Comparison of ENCODE assay signal across 19 cellular contexts in genomic region chr11:76212086-76213035, GRCh38. TPM values are rescaled to one million over a fixed set of nuclear protein-coding genes. Genes with fewer than 3 reads are reported as not detected.
DNase-seq lines count a peak whose midpoint lies in the region; ATAC-seq and TF ChIP-seq lines count a peak whose summit lies in the region.
"Had no signal": no experiment of that assay in that cellular context is flagged by ENCODE, and none has a peak within 500 bp of the region (broad histone marks: within the 10 kb centered on the region; RNA-seq: fewer than 3 reads in every experiment).

No MANE protein-coding gene starts in this region.

- H3K36me3 ChIP-seq in left ventricle myocardium inferior, result no peaks in the 10 kb centered on the region
- H3K36me3 ChIP-seq in neural progenitor cell, result no peaks in the 10 kb centered on the region
- H3K36me3 ChIP-seq: HAP-1 had no signal

- peak; percentile 30 for DNase-seq in Right ventricle myocardium inferior (ENCODE audit: missing footprints)
- no peak for DNase-seq in left ventricle myocardium inferior
- DNase-seq in DMS53 treated with DMSO at 0.1 percent for 48 hours (lab: John Stamatoyannopoulos, UW; ENCODE audit: unreplicated experiment), result peak; percentile 31
- no peak for DNase-seq in neural progenitor cell (ENCODE audit: low spot score)
- no peak for DNase-seq in anterior cingulate cortex (lab: John Stamatoyannopoulos, UW)
- DNase-seq in HCEC 1CT, result no peak
- no peak for DNase-seq in mesenteric fat pad (ENCODE audit: low spot score)
- DNase-seq: AML-193; CD4-positive, CD25-positive, alpha-beta regulatory T cell; IMR-90; MV-4-11; NCI-H146; NCI-H2107; NCI-H345; NCI-H526 treated with DMSO at 0.1 percent for 48 hours; SHP77 had no signal

- H3K9me3 ChIP-seq in left ventricle myocardium inferior (replicated peaks), result no peaks in the 10 kb centered on the region
- H3K9me3 ChIP-seq in neural progenitor cell (ENCODE audit: low read depth), result no peaks in the 10 kb centered on the region
- H3K9me3 ChIP-seq: HAP-1 had no signal

- peaks cover 12% of the 10 kb centered on the region for H3K27me3 Mint-ChIP-seq in activated T-helper 17 cell treated with anti-CD3 and anti-CD28 coated beads, Interleukin-2, amount 50 U/mL, for 72 hours
- peaks cover 39% of the 10 kb centered on the region for H3K27me3 Mint-ChIP-seq in neural progenitor cell (ENCODE audit: insufficient read depth, low read depth)

- no peaks in the 10 kb centered on the region for H3K79me2 ChIP-seq in neural progenitor cell (ENCODE audit: low read depth)

- H3K27ac ChIP-seq in left ventricle myocardium inferior (replicated peaks) (no peak overlapping the region), neural progenitor cell (no peak overlapping the region)

- H3K9ac ChIP-seq in neural progenitor cell, result no peak overlapping the region

- peak overlapping the region; percentile 41 for H3K4me3 Mint-ChIP-seq in activated T-helper 17 cell treated with anti-CD3 and anti-CD28 coated beads, Interleukin-2, amount 50 U/mL, for 72 hours
- H3K4me3 Mint-ChIP-seq in neural progenitor cell, result peak overlapping the region; percentile 70

- intact Hi-C loops in Right ventricle myocardium inferior (cut with DNase I) (no loop called here), left ventricle myocardium inferior (cut with micrococcal nuclease) (no loop called here)

- H3K36me3 Mint-ChIP-seq in activated T-helper 17 cell treated with anti-CD3 and anti-CD28 coated beads, Interleukin-2, amount 50 U/mL, for 72 hours (ENCODE audit: low read depth), result no peaks in the 10 kb centered on the region
- H3K36me3 Mint-ChIP-seq in neural progenitor cell, result no peaks in the 10 kb centered on the region
- H3K36me3 Mint-ChIP-seq: CD4-positive, CD25-positive, alpha-beta regulatory T cell had no signal

- TF ChIP-seq CTCF in left ventricle myocardium inferior (IDR thresholded peaks at IDR 0.05; ENCODE audit: borderline replicate concordance), result no peak
- TF ChIP-seq CTCF in neural progenitor cell (IDR thresholded peaks at IDR 0.05), result no peak

- H3K27ac Mint-ChIP-seq in activated T-helper 17 cell treated with anti-CD3 and anti-CD28 coated beads, Interleukin-2, amount 50 U/mL, for 72 hours, result no peak overlapping the region
- no peak overlapping the region for H3K27ac Mint-ChIP-seq in neural progenitor cell
- H3K27ac Mint-ChIP-seq: CD4-positive, CD25-positive, alpha-beta regulatory T cell had no signal

- ATAC-seq in Right ventricle myocardium inferior, result no peak
- ATAC-seq in activated T-helper 17 cell treated with anti-CD3 and anti-CD28 coated beads, Interleukin-2, amount 50 U/mL, for 72 hours (replicated peaks), result no peak
- ATAC-seq: Panc1 had no signal

- H4K20me1 ChIP-seq in neural progenitor cell (ENCODE audit: low read depth), result peaks cover 16% of the 10 kb centered on the region

- H3K4me3 ChIP-seq in left ventricle myocardium inferior, result no peak overlapping the region
- no peak overlapping the region for H3K4me3 ChIP-seq in neural progenitor cell
- H3K4me3 ChIP-seq: HAP-1 had no signal

- H3F3A ChIP-seq in neural progenitor cell (ENCODE audit: low read depth), result peaks cover 8% of the 10 kb centered on the region

- no peak overlapping the region for H3K4me2 ChIP-seq in neural progenitor cell

- H3K4me1 Mint-ChIP-seq in activated T-helper 17 cell treated with anti-CD3 and anti-CD28 coated beads, Interleukin-2, amount 50 U/mL, for 72 hours, result no peaks in the 10 kb centered on the region
- H3K4me1 Mint-ChIP-seq in neural progenitor cell, result peaks cover 23% of the 10 kb centered on the region

- H3K9me3 Mint-ChIP-seq in activated T-helper 17 cell treated with anti-CD3 and anti-CD28 coated beads, Interleukin-2, amount 50 U/mL, for 72 hours, result no peaks in the 10 kb centered on the region
- no peaks in the 10 kb centered on the region for H3K9me3 Mint-ChIP-seq in neural progenitor cell
- H3K9me3 Mint-ChIP-seq: CD4-positive, CD25-positive, alpha-beta regulatory T cell had no signal

- H3K27me3 ChIP-seq in left ventricle myocardium inferior (ENCODE audit: low read depth), result peaks cover 8% of the 10 kb centered on the region
- peaks cover 75% of the 10 kb centered on the region for H3K27me3 ChIP-seq in neural progenitor cell

- no peak overlapping the region for H2AFZ ChIP-seq in neural progenitor cell (replicated peaks)

- peaks cover 37% of the 10 kb centered on the region for H3K4me1 ChIP-seq in left ventricle myocardium inferior
- H3K4me1 ChIP-seq in neural progenitor cell, result peaks cover 29% of the 10 kb centered on the region

RNA-seq across cellular contexts. Expression of gene WNT11, which starts 6.1 kb away (rescaled TPM):
- total RNA-seq in Right ventricle myocardium inferior, result 18.2 TPM
- total RNA-seq in left ventricle myocardium inferior, result 22.7 TPM
- total RNA-seq in activated T-helper 17 cell treated with anti-CD3 and anti-CD28 coated beads, Interleukin-2, amount 50 U/mL, for 72 hours, result not detected
- 0.26 and 0.59 TPM in 2 replicates for total RNA-seq in neural progenitor cell (ENCODE audit: low replicate concordance)
- total RNA-seq in mesenteric fat pad, result 34.1 TPM
- total RNA-seq: CD4-positive, CD25-positive, alpha-beta regulatory T cell; IMR-90 had no signal

Comparison
In these comparisons a context has a peak if more than half of its experiments do, and no peak if none do; other contexts are left out.
1. DNase-seq: peak in Right ventricle myocardium inferior (single experiment) and DMS53 treated with DMSO at 0.1 percent for 48 hours (single experiment); none in left ventricle myocardium inferior (single experiment), neural progenitor cell (single experiment), anterior cingulate cortex (0 of 58), HCEC 1CT (single experiment) and mesenteric fat pad (single experiment).
2. RNA of gene WNT11, which starts 6.1 kb away (total RNA-seq): 34.1 TPM in mesenteric fat pad (single experiment), 22.7 TPM in left ventricle myocardium inferior (single experiment) and 18.2 TPM in Right ventricle myocardium inferior (single experiment); not detected in activated T-helper 17 cell treated with anti-CD3 and anti-CD28 coated beads, Interleukin-2, amount 50 U/mL, for 72 hours and 0.26 to 0.59 TPM in neural progenitor cell; every median in the first group is over 10 times any median in the second.